10 cellular contexts compared by ENCODE assay signal in the genomic region with DNA sequence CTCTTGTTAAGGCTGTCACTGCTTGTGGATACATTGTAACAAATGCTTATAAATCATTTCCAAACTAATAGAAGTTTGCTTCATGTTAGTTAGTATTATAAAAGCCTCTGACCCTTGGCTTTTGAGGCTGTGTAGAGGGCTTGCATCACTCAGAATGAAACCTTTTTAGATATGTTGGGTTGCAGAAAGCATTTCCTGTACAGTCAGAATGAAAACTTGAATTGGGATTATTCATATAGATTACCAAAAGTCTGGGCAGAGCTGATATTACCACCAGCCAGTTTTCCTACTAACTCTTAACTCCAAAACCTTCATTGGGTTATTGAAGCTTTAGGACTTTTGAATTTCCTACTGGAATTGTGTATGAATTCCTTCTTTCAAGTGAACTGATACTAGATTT. TPM values are rescaled to one million over a fixed set of nuclear protein-coding genes. Genes with fewer than 3 reads are reported as not detected.
DNase-seq lines count a peak whose midpoint lies in the region; ATAC-seq and TF ChIP-seq lines count a peak whose summit lies in the region.
"Had no signal": no experiment of that assay in that cellular context is flagged by ENCODE, and none has a peak within 500 bp of the region (broad histone marks: within the 10 kb centered on the region; RNA-seq: fewer than 3 reads in every experiment).

No MANE protein-coding gene starts in this region.

- H3K4me3 ChIP-seq in fibroblast of villous mesenchyme (ENCODE audit: low read depth, low read length): no peak overlapping the region
- H3K4me3 ChIP-seq in osteoblast (ENCODE audit: insufficient read depth, low read length): no peak overlapping the region
- H3K4me3 ChIP-seq: esophagus muscularis mucosa had no signal

- H3K4me1 ChIP-seq in osteoblast (ENCODE audit: insufficient read depth, low read length): peaks cover 11% of the 10 kb centered on the region

- no peaks in the 10 kb centered on the region for H3K36me3 ChIP-seq in osteoblast (ENCODE audit: insufficient read depth, low read length)

- DNase-seq in fibroblast of villous mesenchyme (ENCODE audit: low read depth) (peak; percentile 29), HuH-7.5 (ENCODE audit: low spot score) (no peak), ecto neural progenitor cell (ENCODE audit: low spot score) (no peak), osteoblast (ENCODE audit: insufficient read length, low spot score, missing footprints) (no peak)
- DNase-seq: activated CD4-positive, alpha-beta T cell treated with anti-CD3 and anti-CD28 coated beads for 4 hours; NCI-H524 treated with DMSO at 0.1 percent for 48 hours had no signal

- H3K27ac ChIP-seq in osteoblast (ENCODE audit: low read depth, low read length): no peak overlapping the region
- H3K27ac ChIP-seq: esophagus muscularis mucosa had no signal

- peaks cover 95% of the 10 kb centered on the region for H3K79me2 ChIP-seq in osteoblast (ENCODE audit: insufficient read depth, low read length)

- no peaks in the 10 kb centered on the region for H3K9me3 ChIP-seq in osteoblast (ENCODE audit: low read depth, low read length)
- H3K9me3 ChIP-seq: esophagus muscularis mucosa had no signal

- H3K27me3 ChIP-seq in osteoblast (ENCODE audit: insufficient read depth, low read length): no peaks in the 10 kb centered on the region
- H3K27me3 ChIP-seq: esophagus muscularis mucosa had no signal

- TF ChIP-seq CTCF in fibroblast of villous mesenchyme (IDR thresholded peaks at IDR 0.05; ENCODE audit: insufficient read depth, low read depth, low read length) (no peak), osteoblast (IDR thresholded peaks at IDR 0.05; ENCODE audit: extremely low read depth, low read depth, low read length) (no peak)

- no peak overlapping the region for H2AFZ ChIP-seq in osteoblast (ENCODE audit: low read length)

- H4K20me1 ChIP-seq in osteoblast (ENCODE audit: insufficient read depth, low read length): peaks cover 60% of the 10 kb centered on the region

- peak; percentile 82 for ATAC-seq in GM18861 (IDR thresholded peaks at IDR 0.05; ENCODE audit: unreplicated experiment)
- ATAC-seq in GM21737 (IDR thresholded peaks at IDR 0.05; ENCODE audit: unreplicated experiment): peak; percentile 71
- ATAC-seq in HG03571 (IDR thresholded peaks at IDR 0.05; ENCODE audit: unreplicated experiment): peak; percentile 86

- H3K4me2 ChIP-seq in osteoblast (ENCODE audit: insufficient read depth, low read length): no peak overlapping the region

RNA-seq across cellular contexts. Expression of a gene that starts 12.0 kb away (rescaled TPM):
- 39.6 and 47.1 TPM in 2 replicates for total RNA-seq in fibroblast of villous mesenchyme
- 38.4 and 49.5 TPM in 2 replicates for total RNA-seq in osteoblast

RNA-seq across cellular contexts. Expression of a gene that starts 46.9 kb away (rescaled TPM):
- total RNA-seq in fibroblast of villous mesenchyme (34.1 and 44.0 TPM in 2 replicates), osteoblast (25.3 and 31.1 TPM in 2 replicates)
